ENCODE assay signal across 20 cellular contexts in the genomic region with DNA sequence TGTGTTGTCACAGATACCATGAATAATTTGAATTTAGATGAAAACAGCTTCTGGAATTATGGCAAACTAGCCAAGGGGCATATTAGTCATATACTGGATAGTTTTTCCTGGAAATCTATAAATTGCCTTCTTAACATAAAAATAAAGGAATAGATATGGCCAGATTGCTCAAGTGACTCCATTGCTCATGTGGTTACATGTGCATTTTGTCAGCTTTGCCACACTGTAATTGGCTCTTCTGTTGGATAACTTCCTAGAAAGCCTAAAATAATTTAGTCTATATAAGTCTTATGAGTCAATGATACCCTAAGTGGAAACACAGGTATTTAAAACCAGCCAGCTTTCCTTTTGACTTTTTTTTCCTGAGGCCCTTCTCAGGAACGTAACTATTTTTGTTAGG. TPM values are rescaled to one million over a fixed set of nuclear protein-coding genes. Genes with fewer than 3 reads are reported as not detected.
A peak's percentile ranks its signal among the peaks of the same experiment; 100 is the strongest.
DNase-seq lines count a peak whose midpoint lies in the region; ATAC-seq and TF ChIP-seq lines count a peak whose summit lies in the region.
"Had no signal": no experiment of that assay in that cellular context is flagged by ENCODE, and none has a peak within 500 bp of the region (broad histone marks: within the 10 kb centered on the region; RNA-seq: fewer than 3 reads in every experiment).

No MANE protein-coding gene starts in this region.

- no peaks in the 10 kb centered on the region for H3K9me3 Mint-ChIP-seq in MCF 10A (ENCODE audit: unreplicated experiment)
- H3K9me3 Mint-ChIP-seq: activated T-helper 17 cell treated with anti-CD3 and anti-CD28 coated beads, Interleukin-2, amount 50 U/mL, for 72 hours; mesothelial cell of epicardium; T-helper 2 cell treated with Interferon-gamma antibody and Interleukin-4, amounts not matched to agents 5 μg/mL and 100 μg/mL, for 36 hours; type B pancreatic cell had no signal

- H3K18ac ChIP-seq in mesenchymal stem cell (ENCODE audit: low read depth in 1 of 2, low read length in 2 of 2) = no peak overlapping the region

- no peak overlapping the region for H2BK15ac ChIP-seq in mesenchymal stem cell (ENCODE audit: low read depth, poor library complexity, severe bottlenecking)

- ATAC-seq in esophagus mucosa = peak; percentile 34
- ATAC-seq in GM21526 (IDR thresholded peaks at IDR 0.05; ENCODE audit: low FRiP score, unreplicated experiment) = no peak
- ATAC-seq: activated CD4-positive, CD25-positive, alpha-beta regulatory T cell treated with anti-CD3 and anti-CD28 coated beads, Interleukin-2, amount 50 U/mL, for 24 hours; activated T-helper 17 cell treated with anti-CD3 and anti-CD28 coated beads, Interleukin-2, amount 50 U/mL, for 72 hours had no signal

- no peak overlapping the region for H3K9ac ChIP-seq in mesenchymal stem cell (ENCODE audit: low read length)

- H2BK12ac ChIP-seq in mesenchymal stem cell (ENCODE audit: low read length in 2 of 2) = no peak overlapping the region

- H3K4me1 ChIP-seq in breast epithelium (no peaks in the 10 kb centered on the region), right atrium auricular region (peaks cover 0 to 35% of the 10 kb centered on the region in 2 donors), mesenchymal stem cell (ENCODE audit: control insufficient read depth, insufficient read depth, low read depth, low read length) (no peaks in the 10 kb centered on the region), prostate gland (replicated peaks) (no peaks in the 10 kb centered on the region)
- H3K4me1 ChIP-seq: SJSA1 had no signal

- H3K27ac Mint-ChIP-seq in MCF 10A (ENCODE audit: low read depth, unreplicated experiment) = no peak overlapping the region
- H3K27ac Mint-ChIP-seq: activated T-helper 17 cell treated with anti-CD3 and anti-CD28 coated beads, Interleukin-2, amount 50 U/mL, for 72 hours; mesothelial cell of epicardium; T-helper 2 cell treated with Interferon-gamma antibody and Interleukin-4, amounts not matched to agents 5 μg/mL and 100 μg/mL, for 36 hours; type B pancreatic cell had no signal

- no peak overlapping the region for H2BK120ac ChIP-seq in mesenchymal stem cell (ENCODE audit: low read depth, low read length)

- H3K9me3 ChIP-seq in breast epithelium (no peaks in the 10 kb centered on the region), right atrium auricular region (no peaks in the 10 kb centered on the region), mesenchymal stem cell (ENCODE audit: control insufficient read depth, low read length) (no peaks in the 10 kb centered on the region), prostate gland (no peaks in the 10 kb centered on the region)
- H3K9me3 ChIP-seq: SJSA1 had no signal

- H4K8ac ChIP-seq in mesenchymal stem cell (ENCODE audit: low read length) = no peak overlapping the region

- CTCF ChIA-PET in MCF 10A (lab: Yijun Ruan, JAX) = interaction anchor here (1.2 kb wide), 2 partner anchors 18 to 28 kb away, joined by 5 read pairs; no protein-coding TSS in a partner anchor

- H2AK5ac ChIP-seq in mesenchymal stem cell (ENCODE audit: low read length, severe bottlenecking) = no peak overlapping the region

- TF ChIP-seq CTCF in MCF 10A (IDR thresholded peaks at IDR 0.05; ENCODE audit: unreplicated experiment) (no peak), breast epithelium (IDR thresholded peaks at IDR 0.05) (no peak), right atrium auricular region (IDR thresholded peaks at IDR 0.05) (no peak), prostate gland (IDR thresholded peaks at IDR 0.05) (no peak)

- peak; percentile 44 for DNase-seq in MCF 10A (ENCODE audit: unreplicated experiment)
- DNase-seq in breast epithelium (ENCODE audit: low spot score in 2 of 2) = no peak
- no peak for DNase-seq in right atrium auricular region (ENCODE audit: low spot score)
- DNase-seq in mesenchymal stem cell = no peak
- DNase-seq in prostate gland (ENCODE audit: low spot score) = no peak
- no peak for DNase-seq in NCI-H345 (lab: John Stamatoyannopoulos, UW)
- DNase-seq: 8988T, DND-41, Kasumi-1, NCI-H1694 treated with DMSO at 0.1 percent for 48 hours, NCI-H446 had no signal

- H3K4me3 ChIP-seq in breast epithelium (no peak overlapping the region), right atrium auricular region (no peak overlapping the region), mesenchymal stem cell (ENCODE audit: insufficient read depth in 1 of 2, low read depth in 1 of 2, low read length in 2 of 2) (no peak overlapping the region), prostate gland (no peak overlapping the region)
- H3K4me3 ChIP-seq: SJSA1 had no signal

- no peaks in the 10 kb centered on the region for H3K79me1 ChIP-seq in mesenchymal stem cell (replicated peaks; ENCODE audit: low read length, poor library complexity, severe bottlenecking)

- H3K27ac ChIP-seq in breast epithelium (no peak overlapping the region), right atrium auricular region (peak overlapping the region; percentile 66 to 80), mesenchymal stem cell (ENCODE audit: low read length, poor library complexity, severe bottlenecking) (no peak overlapping the region), prostate gland (no peak overlapping the region)
- H3K27ac ChIP-seq: SJSA1 had no signal

- no TSS peak for BruUV-seq in MCF 10A (replicated peaks; lab: Mats Ljungman, UMichigan)

- H3K27me3 Mint-ChIP-seq in MCF 10A (ENCODE audit: insufficient read depth, unreplicated experiment) = no peaks in the 10 kb centered on the region
- H3K27me3 Mint-ChIP-seq: type B pancreatic cell had no signal

- H3K27me3 ChIP-seq in breast epithelium = no peaks in the 10 kb centered on the region
- H3K27me3 ChIP-seq in right atrium auricular region = no peaks in the 10 kb centered on the region
- H3K27me3 ChIP-seq in mesenchymal stem cell (ENCODE audit: control insufficient read depth in 1 of 2, insufficient read depth in 1 of 2, low read length in 2 of 2) = no peaks in the 10 kb centered on the region
- no peaks in the 10 kb centered on the region for H3K27me3 ChIP-seq in prostate gland (replicated peaks; ENCODE audit: insufficient read depth)
- H3K27me3 ChIP-seq: SJSA1 had no signal

- no peak overlapping the region for H3K4me2 ChIP-seq in mesenchymal stem cell (ENCODE audit: low read length, poor library complexity, severe bottlenecking)

- H3K4me1 Mint-ChIP-seq in MCF 10A (ENCODE audit: insufficient read depth, unreplicated experiment) = no peaks in the 10 kb centered on the region
- H3K4me1 Mint-ChIP-seq: activated T-helper 17 cell treated with anti-CD3 and anti-CD28 coated beads, Interleukin-2, amount 50 U/mL, for 72 hours; mesothelial cell of epicardium had no signal

- H3K4me3 Mint-ChIP-seq in MCF 10A (ENCODE audit: unreplicated experiment) = no peak overlapping the region
- H3K4me3 Mint-ChIP-seq: activated T-helper 17 cell treated with anti-CD3 and anti-CD28 coated beads, Interleukin-2, amount 50 U/mL, for 72 hours; mesothelial cell of epicardium; T-helper 2 cell treated with Interferon-gamma antibody and Interleukin-4, amounts not matched to agents 5 μg/mL and 100 μg/mL, for 36 hours; type B pancreatic cell had no signal

- intact Hi-C loops in MCF 10A (cut with micrococcal nuclease) = no loop called here
- intact Hi-C loops in breast epithelium (cut with DNase I; ENCODE audit: low total_unique reads) = loop anchor here (5.0 kb wide), 1 partner anchor 514 kb away; a partner anchor contains a TSS
- intact Hi-C loops in prostate gland (cut with DNase I) = no loop called here

- POLR2A ChIA-PET in MCF 10A (lab: Yijun Ruan, JAX) = interaction anchor here (0.9 kb wide), 1 partner anchor 10 kb away, joined by 3 read pairs; no protein-coding TSS in a partner anchor

- H3K36me3 Mint-ChIP-seq in MCF 10A (ENCODE audit: insufficient read depth, unreplicated experiment) = no peaks in the 10 kb centered on the region
- H3K36me3 Mint-ChIP-seq: mesothelial cell of epicardium, type B pancreatic cell had no signal

- no peak overlapping the region for H4K91ac ChIP-seq in mesenchymal stem cell (ENCODE audit: low read length)

- H3K14ac ChIP-seq in mesenchymal stem cell (ENCODE audit: low read length in 2 of 2) = no peak overlapping the region

- H3K36me3 ChIP-seq in breast epithelium (no peaks in the 10 kb centered on the region), right atrium auricular region (no peaks in the 10 kb centered on the region), mesenchymal stem cell (ENCODE audit: control insufficient read depth in 1 of 2, insufficient read depth in 2 of 2, low read depth in 1 of 2, low read length in 2 of 2) (no peaks in the 10 kb centered on the region), prostate gland (no peaks in the 10 kb centered on the region)
- H3K36me3 ChIP-seq: SJSA1 had no signal

- H3K23ac ChIP-seq in mesenchymal stem cell (ENCODE audit: low read length in 2 of 2) = no peak overlapping the region

- H2AFZ ChIP-seq in mesenchymal stem cell (ENCODE audit: low read depth, low read length) = no peak overlapping the region

- TF ChIP-seq POLR2A in breast epithelium (IDR thresholded peaks at IDR 0.05) = no peak
- TF ChIP-seq POLR2A in prostate gland (IDR thresholded peaks at IDR 0.05) = no peak

- H3K4ac ChIP-seq in mesenchymal stem cell (ENCODE audit: low read depth in 1 of 2, low read length in 2 of 2) = no peak overlapping the region

- 33% methylated on average over 1 of the region's 1 CpG for WGBS in mesenchymal stem cell
- WGBS in prostate gland = 63% methylated on average over 1 of the region's 1 CpG

- no peak overlapping the region for H2BK5ac ChIP-seq in mesenchymal stem cell (ENCODE audit: low read depth, low read length, poor library complexity, severe bottlenecking)

RNA-seq across cellular contexts. Expression of a gene that starts 38.6 kb away (rescaled TPM):
- total RNA-seq in MCF 10A (2022) = not detected in 2 replicates
- under 1 TPM in 2 of 3 donors, not detected in 1; 0.32 to 0.73 TPM for total RNA-seq in breast epithelium
- not detected for total RNA-seq in esophagus mucosa
- total RNA-seq in right atrium auricular region = 1 to 10 TPM; 1.5 to 4.4 TPM
- not detected for polyA plus RNA-seq in mesenchymal stem cell (2013, experiment 1 of 2)
- not detected for polyA plus RNA-seq in mesenchymal stem cell (2013, experiment 2 of 2)
- total RNA-seq in prostate gland = 1 to 10 TPM in 1 of 2 donors, not detected in 1; 1.2 TPM
- total RNA-seq: activated T-helper 17 cell treated with anti-CD3 and anti-CD28 coated beads, Interleukin-2, amount 50 U/mL, for 72 hours; endothelial cell of umbilical vein; mesothelial cell of epicardium; SJSA1 had no signal
- polyA plus RNA-seq: endothelial cell of umbilical vein had no signal

Comparison
In these comparisons a context has a peak if more than half of its experiments do, and no peak if none do; other contexts are left out.
1. H3K27ac ChIP-seq: peak in right atrium auricular region (2 of 2); none in breast epithelium (0 of 2), mesenchymal stem cell (single experiment) and prostate gland (0 of 2).